Comparison of ENCODE assay signal across 1 cellular context in the genomic region with DNA sequence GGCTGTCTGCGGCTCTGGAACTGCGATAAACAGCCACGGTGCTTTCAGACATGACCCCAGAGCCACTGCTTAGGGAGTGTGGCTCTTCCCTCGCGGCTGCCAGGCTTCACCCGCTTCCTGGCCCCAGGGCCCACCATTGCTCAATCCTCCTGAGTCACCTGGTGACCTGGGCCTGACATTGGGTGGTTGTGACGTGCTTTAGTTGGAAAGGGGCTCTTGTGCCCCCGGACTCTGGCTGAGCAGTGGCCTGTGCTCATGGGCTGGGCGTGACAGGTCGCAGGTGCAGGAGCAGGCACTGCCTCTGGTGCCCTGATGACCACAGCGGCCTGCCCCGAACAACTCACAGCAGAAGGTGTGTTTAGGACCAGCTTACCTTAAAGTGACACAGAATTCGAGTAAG.
TF ChIP-seq lines count a peak whose summit lies in the region.

No MANE protein-coding gene starts in this region.

TF ChIP-seq in IMR-90, 13 proteins besides CTCF, POLR2A, EP300 and RAD21:
- TF ChIP-seq, protein P1, sequence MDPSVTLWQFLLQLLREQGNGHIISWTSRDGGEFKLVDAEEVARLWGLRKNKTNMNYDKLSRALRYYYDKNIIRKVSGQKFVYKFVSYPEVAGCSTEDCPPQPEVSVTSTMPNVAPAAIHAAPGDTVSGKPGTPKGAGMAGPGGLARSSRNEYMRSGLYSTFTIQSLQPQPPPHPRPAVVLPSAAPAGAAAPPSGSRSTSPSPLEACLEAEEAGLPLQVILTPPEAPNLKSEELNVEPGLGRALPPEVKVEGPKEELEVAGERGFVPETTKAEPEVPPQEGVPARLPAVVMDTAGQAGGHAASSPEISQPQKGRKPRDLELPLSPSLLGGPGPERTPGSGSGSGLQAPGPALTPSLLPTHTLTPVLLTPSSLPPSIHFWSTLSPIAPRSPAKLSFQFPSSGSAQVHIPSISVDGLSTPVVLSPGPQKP (IDR thresholded peaks at IDR 0.05; ENCODE audit: borderline replicate concordance, low read depth, low read length): no peak
- TF ChIP-seq RFX5 (IDR thresholded peaks at IDR 0.05; ENCODE audit: low read depth, low read length): no peak
- 0 out of 2 replicates have a peak, but pooled peaks have one; percentile 18 for TF ChIP-seq CEBPB (IDR thresholded peaks at IDR 0.05; ENCODE audit: low read depth, low read length)
- TF ChIP-seq BHLHE40 (IDR thresholded peaks at IDR 0.05; ENCODE audit: low read depth, low read length): no peak
